In genomic region chr20:36201198-36201597, GRCh38 we compare ENCODE assay signal across 20 cellular contexts. TPM values are rescaled to one million over a fixed set of nuclear protein-coding genes. Genes with fewer than 3 reads are reported as not detected.
DNase-seq lines count a peak whose midpoint lies in the region; ATAC-seq and TF ChIP-seq lines count a peak whose summit lies in the region.
"Had no signal": no experiment of that assay in that cellular context is flagged by ENCODE, and none has a peak within 500 bp of the region (broad histone marks: within the 10 kb centered on the region; RNA-seq: fewer than 3 reads in every experiment).

No MANE protein-coding gene starts in this region.

- no peak overlapping the region for H3K9ac ChIP-seq in mammary epithelial cell (ENCODE audit: insufficient read depth, low read length)

- H3K36me3 ChIP-seq in mammary epithelial cell (ENCODE audit: insufficient read depth, low read length), result no peaks in the 10 kb centered on the region
- no peaks in the 10 kb centered on the region for H3K36me3 ChIP-seq in spleen
- H3K36me3 ChIP-seq in upper lobe of right lung, result peaks cover 17% of the 10 kb centered on the region

- H3K27ac ChIP-seq in mammary epithelial cell (ENCODE audit: insufficient read depth, low read depth, low read length), result no peak overlapping the region
- H3K27ac ChIP-seq in spleen, result no peak overlapping the region
- no peak overlapping the region for H3K27ac ChIP-seq in upper lobe of right lung
- H3K27ac ChIP-seq: 22Rv1, A549 had no signal

- POLR2A ChIA-PET in MCF 10A (lab: Yijun Ruan, JAX), result interaction anchor here (1.2 to 1.3 kb wide), 2 partner anchors 9 to 210 kb away, joined by 3 read pairs; no protein-coding TSS in a partner anchor

- no peaks in the 10 kb centered on the region for H3K36me3 Mint-ChIP-seq in MCF 10A (ENCODE audit: insufficient read depth, unreplicated experiment)
- H3K36me3 Mint-ChIP-seq in glutamatergic neuron (ENCODE audit: unreplicated experiment), result peaks cover 5% of the 10 kb centered on the region
- no peaks in the 10 kb centered on the region for H3K36me3 Mint-ChIP-seq in neural crest cell (ENCODE audit: low read depth)
- peaks cover 17% of the 10 kb centered on the region for H3K36me3 Mint-ChIP-seq in Calu3 (ENCODE audit: insufficient read depth, unreplicated experiment)
- H3K36me3 Mint-ChIP-seq: CD14-positive monocyte; CD4-positive, alpha-beta memory T cell; CD4-positive, CD25-positive, alpha-beta regulatory T cell; CD8-positive, alpha-beta memory T cell had no signal

- peak overlapping the region; percentile 31 for H3K27ac Mint-ChIP-seq in MCF 10A (ENCODE audit: low read depth, unreplicated experiment)
- H3K27ac Mint-ChIP-seq in glutamatergic neuron (ENCODE audit: unreplicated experiment), result no peak overlapping the region
- peak overlapping the region; percentile 89 for H3K27ac Mint-ChIP-seq in neural crest cell (ENCODE audit: unreplicated experiment)
- no peak overlapping the region for H3K27ac Mint-ChIP-seq in Calu3 (ENCODE audit: unreplicated experiment)
- H3K27ac Mint-ChIP-seq: B cell; CD14-positive monocyte; CD4-positive, CD25-positive, alpha-beta regulatory T cell; CD8-positive, alpha-beta memory T cell had no signal

- no peaks in the 10 kb centered on the region for H3K9me3 Mint-ChIP-seq in MCF 10A (ENCODE audit: unreplicated experiment)
- H3K9me3 Mint-ChIP-seq in glutamatergic neuron (ENCODE audit: unreplicated experiment), result peaks cover 2% of the 10 kb centered on the region
- H3K9me3 Mint-ChIP-seq in neural crest cell, result no peaks in the 10 kb centered on the region
- no peaks in the 10 kb centered on the region for H3K9me3 Mint-ChIP-seq in Calu3 (ENCODE audit: low read depth, unreplicated experiment)
- H3K9me3 Mint-ChIP-seq: CD14-positive monocyte; CD4-positive, CD25-positive, alpha-beta regulatory T cell; CD8-positive, alpha-beta memory T cell had no signal

- 85% methylated on average over 3 of the region's 4 CpGs for WGBS in mammary epithelial cell (ENCODE audit: low coverage, missing lambda C conversion rate)
- 79 to 88% (median 87%) methylated on average over 4 of the region's 4 CpGs for WGBS in spleen, 5 donors

- dilution Hi-C loops in mammary epithelial cell (cut with HindIII; ENCODE audit: low sequenced_read_pairs), result no loop called here

- H3K4me2 ChIP-seq in mammary epithelial cell (ENCODE audit: insufficient read depth, low read depth, low read length), result no peak overlapping the region
- H3K4me2 ChIP-seq: A549 had no signal

- TF ChIP-seq CTCF in MCF 10A (IDR thresholded peaks at IDR 0.05; ENCODE audit: unreplicated experiment) (no peak), mammary epithelial cell (conservative IDR thresholded peaks at IDR 0.05 in 1 of 2, IDR thresholded peaks at IDR 0.05 in 1 of 2; ENCODE audit: extremely low read depth in 1 of 2, insufficient read depth in 1 of 2, low read depth in 1 of 2, low read length in 2 of 2) (no peak), glutamatergic neuron (IDR thresholded peaks at IDR 0.05; ENCODE audit: partially characterized antibody, unreplicated experiment) (no peak), neural crest cell (conservative IDR thresholded peaks at IDR 0.05) (no peak), spleen (IDR thresholded peaks at IDR 0.05 in 8 of 11, conservative IDR thresholded peaks at IDR 0.05 in 3 of 11) (no peak), Calu3 (IDR thresholded peaks at IDR 0.05; ENCODE audit: unreplicated experiment) (no peak), upper lobe of right lung (IDR thresholded peaks at IDR 0.05) (no peak)

- no peaks in the 10 kb centered on the region for H4K20me1 ChIP-seq in mammary epithelial cell (ENCODE audit: insufficient read depth, low read length)

- H3K4me1 Mint-ChIP-seq in MCF 10A (ENCODE audit: insufficient read depth, unreplicated experiment) (no peaks in the 10 kb centered on the region), glutamatergic neuron (ENCODE audit: low read depth, unreplicated experiment) (peaks cover 7% of the 10 kb centered on the region), neural crest cell (peaks cover 14% of the 10 kb centered on the region), Calu3 (ENCODE audit: low read depth, unreplicated experiment) (no peaks in the 10 kb centered on the region)

- no peak for DNase-seq in MCF 10A (ENCODE audit: unreplicated experiment)
- DNase-seq in mammary epithelial cell, result no peak
- DNase-seq in glutamatergic neuron, result no peak
- DNase-seq in neural crest cell (ENCODE audit: low read depth, low spot score), result no peak
- peak; percentile 43 for DNase-seq in spleen
- DNase-seq in Calu3, result no peak
- no peak for DNase-seq in upper lobe of right lung
- DNase-seq: AML-193; C1 segment of cervical spinal cord; CD4-positive, alpha-beta memory T cell; CD4-positive, CD25-positive, alpha-beta regulatory T cell; CD8-positive, alpha-beta memory T cell; COR-L47; DMS79 treated with DMSO at 0.1 percent for 48 hours; GF-D8 had no signal

- H3K9me3 ChIP-seq in mammary epithelial cell (replicated peaks; ENCODE audit: insufficient read depth, low read length) (no peaks in the 10 kb centered on the region), spleen (no peaks in the 10 kb centered on the region), upper lobe of right lung (no peaks in the 10 kb centered on the region)
- H3K9me3 ChIP-seq: A549 had no signal

- no peaks in the 10 kb centered on the region for H3K27me3 ChIP-seq in mammary epithelial cell (ENCODE audit: insufficient read depth, low read length)
- no peaks in the 10 kb centered on the region for H3K27me3 ChIP-seq in spleen (replicated peaks in 1 of 7)
- H3K27me3 ChIP-seq in upper lobe of right lung, result no peaks in the 10 kb centered on the region

- CTCF ChIA-PET in MCF 10A (lab: Yijun Ruan, JAX) (interaction anchor here (0.6 to 9.6 kb wide), 21 partner anchors 10 to 707 kb away, joined by 3 to 196 read pairs (median 12); no protein-coding TSS in a partner anchor), mammary epithelial cell (lab: Charles Lee; ENCODE audit: low non-redundant PET) (no interaction called here), Calu3 (lab: Charles Lee) (no interaction called here)

- no peak for TF ChIP-seq POLR2A in spleen (IDR thresholded peaks at IDR 0.05)

- ATAC-seq in upper lobe of right lung (no peak), GM21367 (IDR thresholded peaks at IDR 0.05; ENCODE audit: unreplicated experiment) (no peak)
- ATAC-seq: A549 had no signal

- H3K27me3 Mint-ChIP-seq in MCF 10A (ENCODE audit: insufficient read depth, unreplicated experiment) (no peaks in the 10 kb centered on the region), glutamatergic neuron (ENCODE audit: unreplicated experiment) (peaks cover 5% of the 10 kb centered on the region), neural crest cell (ENCODE audit: low read depth) (no peaks in the 10 kb centered on the region), Calu3 (ENCODE audit: unreplicated experiment) (no peaks in the 10 kb centered on the region)

- H3K4me1 ChIP-seq in mammary epithelial cell (ENCODE audit: insufficient read depth, low read length), result no peaks in the 10 kb centered on the region
- H3K4me1 ChIP-seq in spleen, result peaks cover 0 to 14% (median 9%) of the 10 kb centered on the region in 6 donors
- H3K4me1 ChIP-seq in upper lobe of right lung, result peaks cover 5% of the 10 kb centered on the region
- H3K4me1 ChIP-seq: A549 had no signal

- no peak overlapping the region for H2AFZ ChIP-seq in mammary epithelial cell (ENCODE audit: low read depth, low read length)

- in situ Hi-C loops in mammary epithelial cell (cut with MboI; ENCODE audit: low sequenced_read_pairs in 2 of 2), result loop anchor here (5.0 to 10.0 kb wide), 2 partner anchors 46 to 241 kb away; partner anchors contain the start of gene EPB41L1 (in 1 of the 2)

- H3K79me2 ChIP-seq in mammary epithelial cell (ENCODE audit: insufficient read depth, low read length), result no peaks in the 10 kb centered on the region

- H3K4me3 ChIP-seq in mammary epithelial cell (replicated peaks in 1 of 3; ENCODE audit: insufficient read depth in 1 of 3, low read depth in 2 of 3, low read length in 3 of 3) (no peak overlapping the region), spleen (no peak overlapping the region), upper lobe of right lung (no peak overlapping the region)
- H3K4me3 ChIP-seq: A549 had no signal

- H3K4me3 Mint-ChIP-seq in MCF 10A (ENCODE audit: unreplicated experiment) (no peak overlapping the region), glutamatergic neuron (ENCODE audit: unreplicated experiment) (peak overlapping the region; percentile 61), neural crest cell (no peak overlapping the region), Calu3 (ENCODE audit: low read depth, unreplicated experiment) (no peak overlapping the region)
- H3K4me3 Mint-ChIP-seq: B cell; CD14-positive monocyte; CD4-positive, alpha-beta memory T cell; CD4-positive, CD25-positive, alpha-beta regulatory T cell; CD8-positive, alpha-beta memory T cell had no signal

- BruUV-seq in MCF 10A (replicated peaks; lab: Mats Ljungman, UMichigan), result no TSS peak
- BruUV-seq in mammary epithelial cell (replicated peaks; lab: Mats Ljungman, UMichigan), result no TSS peak
- no TSS peak for BruUV-seq in Calu3 (replicated peaks; lab: Mats Ljungman, UMichigan)

- intact Hi-C loops in MCF 10A (cut with micrococcal nuclease), result loop anchor here (5.0 kb wide), 1 partner anchor 716 kb away; no protein-coding TSS in a partner anchor
- intact Hi-C loops in mammary epithelial cell (cut with micrococcal nuclease), result no loop called here
- intact Hi-C loops in spleen (cut with DNase I; ENCODE audit: low total_unique reads), result no loop called here
- intact Hi-C loops in Calu3 (cut with micrococcal nuclease; ENCODE audit: unreplicated experiment), result no loop called here
- intact Hi-C loops in upper lobe of right lung (cut with DNase I), result loop anchor here (10.0 kb wide), 1 partner anchor 244 kb away; no protein-coding TSS in a partner anchor

RNA-seq across cellular contexts. Expression of gene AAR2, which starts 35.1 kb away (rescaled TPM):
- total RNA-seq in MCF 10A (2022) (21.0 and 24.7 TPM in 2 replicates), mammary epithelial cell (10 to 100 TPM; 20.9 to 29.3 TPM), glutamatergic neuron (ENCODE audit: unreplicated experiment) (19.0 TPM), neural crest cell (33.0 and 33.2 TPM in 2 replicates), spleen (10 to 100 TPM; 18.2 to 30.0 (median 21.9) TPM), Calu3 (2022) (37.0 and 40.1 TPM in 2 replicates), upper lobe of right lung (24.4 TPM)
- polyA plus RNA-seq in mammary epithelial cell (26.8 TPM), spleen (10 to 100 TPM; 13.3 to 19.7 (median 18.2) TPM)
- 19.4 TPM for polyA minus RNA-seq in mammary epithelial cell

RNA-seq across cellular contexts. Expression of gene EPB41L1, which starts 46.7 kb away (rescaled TPM):
- total RNA-seq in MCF 10A (2022) (6.7 and 10.1 TPM in 2 replicates), mammary epithelial cell (10 to 100 TPM; 14.4 to 29.7 TPM), glutamatergic neuron (ENCODE audit: unreplicated experiment) (54.1 TPM), neural crest cell (30.6 and 33.1 TPM in 2 replicates), spleen (10 to 100 TPM in 5 of 7 donors, 1 to 10 TPM in 2; 8.7 to 18.6 (median 16.2) TPM), Calu3 (2022) (121 and 184 TPM in 2 replicates), upper lobe of right lung (61.4 TPM)
- polyA plus RNA-seq in mammary epithelial cell (8.9 TPM), spleen (1 to 10 TPM; 1.5 to 2.6 (median 1.5) TPM)
- polyA minus RNA-seq in mammary epithelial cell, result 27.8 TPM
- polyA plus RNA-seq: CD14-positive monocyte; CD4-positive, alpha-beta memory T cell; CD4-positive, CD25-positive, alpha-beta regulatory T cell; CD8-positive, alpha-beta memory T cell had no signal

Comparison
In these comparisons a context has a peak if more than half of its experiments do, and no peak if none do; other contexts are left out.
1. intact Hi-C loops: an anchor here in MCF 10A (5.0 kb wide) and upper lobe of right lung (10.0 kb wide); none called in mammary epithelial cell, spleen and Calu3.
2. H3K27ac Mint-ChIP-seq: peak in MCF 10A (single experiment) and neural crest cell (single experiment); none in glutamatergic neuron (single experiment) and Calu3 (single experiment).